14 cellular contexts compared by ENCODE assay signal in the genomic region with DNA sequence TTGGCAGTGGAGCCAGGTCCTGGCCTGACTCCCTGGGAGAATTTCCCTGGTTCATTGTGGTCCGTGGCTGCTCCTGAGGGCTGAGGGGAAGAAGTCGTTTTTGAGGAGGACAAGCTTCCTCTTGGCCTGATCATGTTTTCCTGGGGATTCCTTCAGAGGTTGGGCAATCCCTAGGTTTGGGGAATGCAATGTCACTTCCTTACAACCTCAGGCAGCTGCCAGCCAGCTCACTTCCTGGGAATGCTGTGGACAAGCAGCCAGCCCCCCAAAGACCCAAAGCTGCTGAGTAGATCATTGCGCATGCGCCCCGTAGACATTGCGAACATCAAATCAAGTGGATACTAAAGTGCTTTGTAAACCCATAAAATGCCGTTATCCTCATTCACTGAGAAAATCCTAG. TPM values are rescaled to one million over a fixed set of nuclear protein-coding genes. Genes with fewer than 3 reads are reported as not detected.
A peak's percentile ranks its signal among the peaks of the same experiment; 100 is the strongest.
DNase-seq lines count a peak whose midpoint lies in the region; ATAC-seq, FAIRE-seq and TF ChIP-seq lines count a peak whose summit lies in the region.
"Had no signal": no experiment of that assay in that cellular context is flagged by ENCODE, and none has a peak within 500 bp of the region (broad histone marks: within the 10 kb centered on the region; RNA-seq: fewer than 3 reads in every experiment).

No MANE protein-coding gene starts in this region.

- H3K9ac ChIP-seq in BLaER1 treated with 17β-estradiol and CSF1 and Interleukin-3, amounts not matched to agents 10 nM and 100 nM, result no peak overlapping the region

- H3K4me1 Mint-ChIP-seq in stimulated activated memory B cell treated with anti-CD40 and anti-IgM and Interleukin-4, amounts not matched to agents 10 μg/mL and 1 μg/mL and 100 μg/mL, for 72 hours, result peaks cover 31% of the 10 kb centered on the region
- H3K4me1 Mint-ChIP-seq in naive thymus-derived CD4-positive, alpha-beta T cell, result peaks cover 11 to 27% (median 18%) of the 10 kb centered on the region in 7 donors

- no peak for ATAC-seq in stimulated activated memory B cell treated with anti-CD40 and anti-IgM and Interleukin-4, amounts not matched to agents 10 μg/mL and 1 μg/mL and 100 μg/mL, for 72 hours
- ATAC-seq in naive thymus-derived CD4-positive, alpha-beta T cell, result no peak

- no peaks in the 10 kb centered on the region for H3K27me3 ChIP-seq in BLaER1 treated with 17β-estradiol and CSF1 and Interleukin-3, amounts not matched to agents 10 nM and 100 nM
- no peaks in the 10 kb centered on the region for H3K27me3 ChIP-seq in bronchial epithelial cell (ENCODE audit: control insufficient read depth, insufficient read depth, low read length)
- no peaks in the 10 kb centered on the region for H3K27me3 ChIP-seq in naive thymus-derived CD4-positive, alpha-beta T cell (ENCODE audit: control insufficient read depth in 2 of 2, insufficient read depth in 2 of 2, low read length in 2 of 2)

- FAIRE-seq in bronchial epithelial cell (lab: Jason Lieb, UNC), result no peak
- FAIRE-seq: RCC 7860 had no signal

- intact Hi-C loops in naive thymus-derived CD4-positive, alpha-beta T cell (cut with micrococcal nuclease), result loop anchor here in 1 of 2 donors (10.0 kb wide), 1 partner anchor 325 kb away; a partner anchor contains a TSS

- no peak overlapping the region for H3K27ac ChIP-seq in BLaER1 treated with 17β-estradiol and CSF1 and Interleukin-3, amounts not matched to agents 10 nM and 100 nM
- no peak overlapping the region for H3K27ac ChIP-seq in naive thymus-derived CD4-positive, alpha-beta T cell (ENCODE audit: low read depth, low read length)
- H3K27ac ChIP-seq: C4-2B had no signal

- H3K4me2 ChIP-seq in BLaER1 treated with 17β-estradiol and CSF1 and Interleukin-3, amounts not matched to agents 10 nM and 100 nM, result peak overlapping the region in 6 of 11 experiments; percentile 23 to 56 (median 50); a peak in 12 of 22 replicates

- peak; percentile 47 for DNase-seq in M059J (ENCODE audit: low read depth)
- DNase-seq in bronchial epithelial cell (ENCODE audit: low read depth), result peak; percentile 69
- peak; percentile 74 for DNase-seq in myocyte (ENCODE audit: low read depth)
- no peak for DNase-seq in DMS114 treated with DMSO at 0.1 percent for 48 hours (lab: John Stamatoyannopoulos, UW; ENCODE audit: unreplicated experiment)
- no peak for DNase-seq in naive thymus-derived CD4-positive, alpha-beta T cell
- no peak for DNase-seq in activated effector memory CD4-positive, alpha-beta T cell treated with anti-CD3 and anti-CD28 coated beads, Interleukin-2, amount 50 U/mL, for 16 hours
- DNase-seq: activated naive CD4-positive, alpha-beta T cell; GF-D8; NCI-H1092 treated with DMSO at 0.1 percent for 48 hours; stimulated activated CD4-positive, alpha-beta T cell treated with anti-CD3 and anti-CD28 coated beads, Interleukin-2, amount 100 ng/mL, for 24 hours had no signal

- no peaks in the 10 kb centered on the region for H3K36me3 Mint-ChIP-seq in stimulated activated memory B cell treated with anti-CD40 and anti-IgM and Interleukin-4, amounts not matched to agents 10 μg/mL and 1 μg/mL and 100 μg/mL, for 72 hours
- peaks cover 0 to 3% (median 0%) of the 10 kb centered on the region in 5 donors for H3K36me3 Mint-ChIP-seq in naive thymus-derived CD4-positive, alpha-beta T cell

- H3K27ac Mint-ChIP-seq in stimulated activated memory B cell treated with anti-CD40 and anti-IgM and Interleukin-4, amounts not matched to agents 10 μg/mL and 1 μg/mL and 100 μg/mL, for 72 hours, result no peak overlapping the region
- no peak overlapping the region for H3K27ac Mint-ChIP-seq in naive thymus-derived CD4-positive, alpha-beta T cell

- peaks cover 0 to 16% (median 5%) of the 10 kb centered on the region in 11 experiments; a peak in 14 of 22 replicates for H3K9me3 ChIP-seq in BLaER1 treated with 17β-estradiol and CSF1 and Interleukin-3, amounts not matched to agents 10 nM and 100 nM (replicated peaks in 1 of 11)
- no peaks in the 10 kb centered on the region for H3K9me3 ChIP-seq in naive thymus-derived CD4-positive, alpha-beta T cell (ENCODE audit: control insufficient read depth in 2 of 3, low read length in 3 of 3)

- CTCF ChIA-PET in naive thymus-derived CD4-positive, alpha-beta T cell (lab: Charles Lee), result interaction anchor here (1.4 kb wide), 1 partner anchor 13 kb away, joined by 4 read pairs; no protein-coding TSS in a partner anchor

- peaks cover 4% of the 10 kb centered on the region for H3K9me3 Mint-ChIP-seq in stimulated activated memory B cell treated with anti-CD40 and anti-IgM and Interleukin-4, amounts not matched to agents 10 μg/mL and 1 μg/mL and 100 μg/mL, for 72 hours
- peaks cover 0 to 3% (median 0%) of the 10 kb centered on the region in 11 donors for H3K9me3 Mint-ChIP-seq in naive thymus-derived CD4-positive, alpha-beta T cell

- no peak overlapping the region for H3K4me3 Mint-ChIP-seq in stimulated activated memory B cell treated with anti-CD40 and anti-IgM and Interleukin-4, amounts not matched to agents 10 μg/mL and 1 μg/mL and 100 μg/mL, for 72 hours
- H3K4me3 Mint-ChIP-seq in naive thymus-derived CD4-positive, alpha-beta T cell, result no peak overlapping the region

- peaks cover 6 to 33% (median 13%) of the 10 kb centered on the region in 10 experiments; a peak in 18 of 20 replicates for H3K4me1 ChIP-seq in BLaER1 treated with 17β-estradiol and CSF1 and Interleukin-3, amounts not matched to agents 10 nM and 100 nM
- H3K4me1 ChIP-seq in naive thymus-derived CD4-positive, alpha-beta T cell (ENCODE audit: control insufficient read depth in 2 of 2, insufficient read depth in 2 of 2, low read length in 2 of 2), result peaks cover 0 to 4% of the 10 kb centered on the region in 2 donors

- H4K20me1 ChIP-seq in BLaER1 treated with 17β-estradiol and CSF1 and Interleukin-3, amounts not matched to agents 10 nM and 100 nM, result no peaks in the 10 kb centered on the region

- no peak overlapping the region for H3K4me3 ChIP-seq in BLaER1 treated with 17β-estradiol and CSF1 and Interleukin-3, amounts not matched to agents 10 nM and 100 nM
- no peak overlapping the region for H3K4me3 ChIP-seq in bronchial epithelial cell (ENCODE audit: low read depth, low read length)
- H3K4me3 ChIP-seq in naive thymus-derived CD4-positive, alpha-beta T cell (ENCODE audit: low read length), result no peak overlapping the region

- no peaks in the 10 kb centered on the region for H3K27me3 Mint-ChIP-seq in stimulated activated memory B cell treated with anti-CD40 and anti-IgM and Interleukin-4, amounts not matched to agents 10 μg/mL and 1 μg/mL and 100 μg/mL, for 72 hours
- peaks cover 0 to 9% (median 0%) of the 10 kb centered on the region in 5 donors for H3K27me3 Mint-ChIP-seq in naive thymus-derived CD4-positive, alpha-beta T cell

- TF ChIP-seq CTCF in bronchial epithelial cell (IDR thresholded peaks at IDR 0.05; ENCODE audit: insufficient read depth, low read length, severe bottlenecking), result no peak

- H3K36me3 ChIP-seq in BLaER1 treated with 17β-estradiol and CSF1 and Interleukin-3, amounts not matched to agents 10 nM and 100 nM, result no peaks in the 10 kb centered on the region
- no peaks in the 10 kb centered on the region for H3K36me3 ChIP-seq in bronchial epithelial cell (ENCODE audit: control insufficient read depth, insufficient read depth, low read length)
- no peaks in the 10 kb centered on the region for H3K36me3 ChIP-seq in naive thymus-derived CD4-positive, alpha-beta T cell (ENCODE audit: control insufficient read depth in 2 of 3, insufficient read depth in 3 of 3, low read length in 3 of 3)

- POLR2A ChIA-PET in naive thymus-derived CD4-positive, alpha-beta T cell (lab: Charles Lee), result interaction anchor here (0.6 to 2.4 kb wide), 2 partner anchors 13 to 44 kb away, joined by 4 to 9 read pairs; no protein-coding TSS in a partner anchor

RNA-seq across cellular contexts. Expression of a gene that starts 7.7 kb away (rescaled TPM):
- 2.2 and 3.9 TPM in 2 replicates for total RNA-seq in M059J (2014; rRNA removed; shearing (Covaris generic))
- 12.9 and 21.3 TPM in 2 replicates for total RNA-seq in bronchial epithelial cell
- total RNA-seq in myocyte, result 5.7 and 5.8 TPM in 2 replicates
- 10.7 TPM for polyA plus RNA-seq in myocyte (2012)
- 100 to 1,000 TPM in 3 of 5 experiments, 10 to 100 TPM in 2; 78.9 to 117 (median 106) TPM for total RNA-seq in naive thymus-derived CD4-positive, alpha-beta T cell
- polyA plus RNA-seq in naive thymus-derived CD4-positive, alpha-beta T cell, result 10 to 100 TPM; 19.4 to 29.0 TPM

Comparison
In these comparisons a context has a peak if more than half of its experiments do, and no peak if none do; other contexts are left out.
1. DNase-seq: peak in M059J (single experiment), bronchial epithelial cell (single experiment) and myocyte (single experiment); none in DMS114 treated with DMSO at 0.1 percent for 48 hours (single experiment), naive thymus-derived CD4-positive, alpha-beta T cell (0 of 9) and activated effector memory CD4-positive, alpha-beta T cell treated with anti-CD3 and anti-CD28 coated beads, Interleukin-2, amount 50 U/mL, for 16 hours (single experiment).